18 cellular contexts compared by ENCODE assay signal in the genomic region with DNA sequence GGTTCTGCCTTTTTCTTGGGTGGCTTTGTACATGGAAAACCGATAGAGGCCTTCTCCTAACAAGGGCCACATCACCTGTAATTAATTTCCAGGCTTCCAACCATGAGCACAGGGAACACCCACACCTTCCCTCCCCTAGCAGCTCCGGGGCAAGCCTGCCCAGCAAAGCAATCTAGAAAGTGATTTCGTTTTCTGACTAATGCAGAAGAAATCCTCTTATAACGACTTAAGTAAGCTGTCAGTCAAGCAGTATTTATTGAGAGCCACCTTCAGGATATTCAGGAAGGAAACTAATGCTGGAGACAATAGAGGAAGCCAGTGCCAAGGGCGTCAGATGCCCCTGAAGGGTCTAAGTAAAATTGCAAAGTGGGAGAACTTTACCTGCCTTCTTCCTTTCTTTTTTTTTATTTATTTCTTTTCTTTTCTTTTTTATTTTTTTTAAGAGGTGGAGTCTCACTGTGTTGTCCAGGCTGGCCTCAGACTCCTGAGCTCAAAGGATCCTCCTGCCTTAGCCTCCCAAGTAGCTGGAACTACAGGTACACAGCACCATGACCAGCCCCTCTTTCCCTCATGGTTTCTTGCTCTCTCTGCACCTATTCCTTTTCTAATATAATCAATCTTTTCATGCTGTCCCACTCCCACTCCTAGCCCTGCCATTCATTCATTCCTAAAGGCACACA.
"Had no signal": no experiment of that assay in that cellular context is flagged by ENCODE, and none has a peak within 500 bp of the region (broad histone marks: within the 10 kb centered on the region; RNA-seq: fewer than 3 reads in every experiment).

No MANE protein-coding gene starts in this region.

- ATAC-seq: activated naive CD4-positive, alpha-beta T cell treated with anti-CD3 and anti-CD28 coated beads, Interleukin-2, amount 50 U/mL, for 72 hours; effector memory CD8-positive, alpha-beta T cell; mucosa of descending colon; natural killer cell; right cardiac atrium had no signal

- H3K27ac Mint-ChIP-seq: effector memory CD8-positive, alpha-beta T cell; immature natural killer cell; natural killer cell had no signal

- H3K9me3 ChIP-seq: mucosa of descending colon, thyroid gland had no signal

- H3K4me1 ChIP-seq: thyroid gland had no signal

- H3K4me1 Mint-ChIP-seq: immature natural killer cell, natural killer cell had no signal

- H3K27me3 ChIP-seq: thyroid gland had no signal

- H3K36me3 Mint-ChIP-seq: immature natural killer cell, natural killer cell had no signal

- H3K9me3 Mint-ChIP-seq: immature natural killer cell, natural killer cell had no signal

- H3K27ac ChIP-seq: brain microvascular endothelial cell, thyroid gland had no signal

- H3K4me3 Mint-ChIP-seq: dendritic cell treated with granulocyte-macrophage colony-stimulating factor and Interleukin-4, amounts not matched to agents 40 ng/mL and 50 ng/mL, for 4 days; effector memory CD8-positive, alpha-beta T cell; immature natural killer cell; natural killer cell had no signal

- H3K36me3 ChIP-seq: brain microvascular endothelial cell, thyroid gland had no signal

- H3K4me3 ChIP-seq: mucosa of descending colon, thyroid gland had no signal

- DNase-seq: activated CD4-positive, alpha-beta T cell treated with anti-CD3 and anti-CD28 coated beads, Interleukin-2, amount 50 U/mL, for 4 hours; activated CD4-positive, CD25-positive, alpha-beta regulatory T cell treated with anti-CD3 and anti-CD28 coated beads, Interleukin-2, amount 50 U/mL, for 72 hours; activated effector memory CD4-positive, alpha-beta T cell treated with Interleukin-2 at 50 U/mL for 16 hours; activated T-cell treated with anti-CD3 and anti-CD28 coated beads, Interleukin-2, amount 50 U/mL, for 1 hour; amniotic stem cell; brain microvascular endothelial cell; cerebellar nuclear complex; effector memory CD8-positive, alpha-beta T cell; erythroblast; immature natural killer cell; mucosa of descending colon; natural killer cell; posterior cingulate gyrus; right cardiac atrium; small intestine; thyroid gland had no signal
